Comparison of ENCODE assay signal across 9 cellular contexts in the genomic region with DNA sequence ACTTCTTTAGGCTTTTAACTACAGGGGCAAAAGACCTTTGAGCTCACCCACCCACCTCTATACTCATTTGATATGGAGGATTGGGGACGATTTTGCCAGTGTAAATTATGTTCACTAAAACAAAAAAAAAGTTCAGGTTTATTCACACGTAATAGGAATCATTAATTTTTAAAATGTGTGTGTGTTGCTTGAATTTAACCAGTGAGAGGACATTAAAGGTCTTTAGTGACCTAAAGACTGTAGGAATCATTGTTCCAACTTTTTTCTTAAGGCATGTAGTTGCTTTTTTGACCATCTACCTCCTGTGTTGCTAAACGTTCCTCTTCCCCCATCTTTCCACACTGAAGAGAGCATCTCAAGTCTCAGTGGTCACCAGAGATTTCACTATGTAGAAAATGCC. TPM values are rescaled to one million over a fixed set of nuclear protein-coding genes. Genes with fewer than 3 reads are reported as not detected.
DNase-seq lines count a peak whose midpoint lies in the region; FAIRE-seq and TF ChIP-seq lines count a peak whose summit lies in the region.
"Had no signal": no experiment of that assay in that cellular context is flagged by ENCODE, and none has a peak within 500 bp of the region (broad histone marks: within the 10 kb centered on the region; RNA-seq: fewer than 3 reads in every experiment).

No MANE protein-coding gene starts in this region.

- TF ChIP-seq CTCF in esophagus muscularis mucosa (IDR thresholded peaks at IDR 0.05) (no peak), GM10248 (IDR thresholded peaks at IDR 0.05; ENCODE audit: control extremely low read depth, extremely low read depth, low read depth, missing control alignments) (no peak)

- H3F3A ChIP-seq in GM23248 (ENCODE audit: insufficient read depth): peaks cover 3% of the 10 kb centered on the region; the same call in 1 of the 2 replicates

- no peaks in the 10 kb centered on the region for H4K20me1 ChIP-seq in GM23248 (ENCODE audit: insufficient read depth)

- H3K4me1 ChIP-seq in GM23248 (ENCODE audit: insufficient read depth) (peaks cover 14% of the 10 kb centered on the region), esophagus muscularis mucosa (peaks cover 15 to 37% (median 25%) of the 10 kb centered on the region in 4 donors), rectal smooth muscle tissue (ENCODE audit: control insufficient read depth, insufficient read depth, low read length) (peaks cover 8% of the 10 kb centered on the region)

- no peaks in the 10 kb centered on the region for H3K9me2 ChIP-seq in GM23248 (ENCODE audit: insufficient read depth)

- WGBS in GM23248 (ENCODE audit: low coverage in 1 of 2, low lambda C conversion rate in 2 of 2, missing lambda C conversion rate in 2 of 2), 2 experiments: 54 to 56% methylated on average over 3 of the region's 3 CpGs
- WGBS in esophagus muscularis mucosa: 76% methylated on average over 3 of the region's 3 CpGs

- H3K27ac ChIP-seq in GM23248 (no peak overlapping the region), SK-N-MC (no peak overlapping the region), esophagus muscularis mucosa (replicated peaks in 1 of 4) (no peak overlapping the region), rectal smooth muscle tissue (ENCODE audit: low read depth, low read length) (no peak overlapping the region)

- TF ChIP-seq POLR2A in esophagus muscularis mucosa (IDR thresholded peaks at IDR 0.05; ENCODE audit: low read depth): no peak
- no peak for TF ChIP-seq POLR2A in GM12892 (IDR thresholded peaks at IDR 0.05; ENCODE audit: low read depth, low read length)

- H3K4me2 ChIP-seq in GM23248 (ENCODE audit: unreplicated experiment): peak overlapping the region; percentile 88

- H3K9ac ChIP-seq in GM23248: peak overlapping the region; percentile 93
- peak overlapping the region; percentile 97 for H3K9ac ChIP-seq in SK-N-MC (ENCODE audit: insufficient read length)
- no peak overlapping the region for H3K9ac ChIP-seq in rectal smooth muscle tissue (ENCODE audit: low read length)

- H3K9me3 ChIP-seq in GM23248 (ENCODE audit: low read depth): no peaks in the 10 kb centered on the region
- no peaks in the 10 kb centered on the region for H3K9me3 ChIP-seq in SK-N-MC (ENCODE audit: low read depth, low read length)
- H3K9me3 ChIP-seq in esophagus muscularis mucosa: no peaks in the 10 kb centered on the region

- DNase-seq in GM23248 (no peak), SK-N-MC (ENCODE audit: low read depth, low spot score) (no peak), esophagus muscularis mucosa (ENCODE audit: extremely low spot score) (no peak), NCI-H2171 (lab: John Stamatoyannopoulos, UW) (no peak), GM10248 (ENCODE audit: extremely low spot score) (no peak), NCI-H128 (lab: John Stamatoyannopoulos, UW; ENCODE audit: unreplicated experiment) (no peak), GM12892 (ENCODE audit: insufficient read length) (no peak)

- CTCF ChIA-PET in GM10248 (lab: Yijun Ruan, JAX): interaction anchor here (1.2 to 2.8 kb wide), 8 partner anchors 11 to 93 kb away, joined by 3 to 29 read pairs (median 8); no protein-coding TSS in a partner anchor

- H2AFZ ChIP-seq in GM23248: no peak overlapping the region

- H3K27me3 ChIP-seq in GM23248 (replicated peaks; ENCODE audit: insufficient read depth): no peaks in the 10 kb centered on the region
- H3K27me3 ChIP-seq in esophagus muscularis mucosa: no peaks in the 10 kb centered on the region
- no peaks in the 10 kb centered on the region for H3K27me3 ChIP-seq in rectal smooth muscle tissue (ENCODE audit: control insufficient read depth, insufficient read depth, low read length)

- in situ Hi-C loops in GM23248 (cut with MboI): no loop called here

- H3K36me3 ChIP-seq in GM23248 (ENCODE audit: low read depth): peaks cover 32% of the 10 kb centered on the region
- H3K36me3 ChIP-seq in SK-N-MC (ENCODE audit: insufficient read depth, low read length): peaks cover 49% of the 10 kb centered on the region
- H3K36me3 ChIP-seq in esophagus muscularis mucosa: peaks cover 27 to 44% (median 40%) of the 10 kb centered on the region in 4 donors
- peaks cover 15% of the 10 kb centered on the region for H3K36me3 ChIP-seq in rectal smooth muscle tissue (ENCODE audit: control insufficient read depth, insufficient read depth, low read length)

- FAIRE-seq in GM12892 (lab: Jason Lieb, UNC): no peak
- FAIRE-seq: TTC549 had no signal

- peaks cover 58% of the 10 kb centered on the region for H3K79me2 ChIP-seq in GM23248 (ENCODE audit: insufficient read depth)

- H3K4me3 ChIP-seq in GM23248 (peak overlapping the region; percentile 94), SK-N-MC (peak overlapping the region; percentile 97), esophagus muscularis mucosa (peak overlapping the region; percentile 76 to 78 (median 77)), rectal smooth muscle tissue (ENCODE audit: low read length) (peak overlapping the region; percentile 89)

- no peak for TF ChIP-seq EP300 in esophagus muscularis mucosa (IDR thresholded peaks at IDR 0.05)

- intact Hi-C loops in esophagus muscularis mucosa (cut with DNase I): loop anchor here (5.0 kb wide), 1 partner anchor 37 kb away; the partner anchor contains the start of gene DENND11

- POLR2A ChIA-PET in GM10248 (lab: Yijun Ruan, JAX): no interaction called here

RNA-seq across cellular contexts. Expression of gene SSBP1, which starts 1.1 kb away (rescaled TPM):
- 76.8 and 113 TPM in 2 replicates for total RNA-seq in GM23248 (2014; rRNA removed; shearing (Covaris generic))
- polyA plus RNA-seq in GM23248 (2016; fragmentation: Nextera tagmentation; extraction: Ambion mirVana): 267 and 278 TPM in 2 replicates
- 100 to 1,000 TPM; 105 to 122 (median 114) TPM for total RNA-seq in esophagus muscularis mucosa
- polyA plus RNA-seq in GM12892 (2012; ENCODE audit: missing spikeins): 241 TPM

RNA-seq across cellular contexts. Expression of gene TAS2R3, which starts 24.6 kb away (rescaled TPM):
- not detected in 2 replicates for total RNA-seq in GM23248 (2014; rRNA removed; shearing (Covaris generic))
- not detected in 2 replicates for polyA plus RNA-seq in GM23248 (2016; fragmentation: Nextera tagmentation; extraction: Ambion mirVana)
- total RNA-seq in esophagus muscularis mucosa: 1 to 10 TPM in 1 of 4 donors, not detected in 3; 2.1 TPM
- polyA plus RNA-seq in GM12892 (2012; ENCODE audit: missing spikeins): 0.34 TPM

RNA-seq across cellular contexts. Expression of gene WEE2, which starts 31.1 kb away (rescaled TPM):
- total RNA-seq in GM23248 (2014; rRNA removed; shearing (Covaris generic)): not detected in 2 replicates
- not detected in 2 replicates for polyA plus RNA-seq in GM23248 (2016; fragmentation: Nextera tagmentation; extraction: Ambion mirVana)
- total RNA-seq in esophagus muscularis mucosa: not detected
- polyA plus RNA-seq in GM12892 (2012; ENCODE audit: missing spikeins): not detected

RNA-seq across cellular contexts. Expression of gene TAS2R4, which starts 37.2 kb away (rescaled TPM):
- 0.32 and 0.51 TPM in 2 replicates for total RNA-seq in GM23248 (2014; rRNA removed; shearing (Covaris generic))
- 0.13 TPM in 1 of 2 replicates, not detected in the other for polyA plus RNA-seq in GM23248 (2016; fragmentation: Nextera tagmentation; extraction: Ambion mirVana)
- total RNA-seq in esophagus muscularis mucosa: 1 to 10 TPM in 2 of 4 donors, under 1 TPM in 1, not detected in 1; 0.33 to 1.3 (median 1.2) TPM
- 0.57 TPM for polyA plus RNA-seq in GM12892 (2012; ENCODE audit: missing spikeins)

RNA-seq across cellular contexts. Expression of gene DENND11, which starts 37.3 kb away (rescaled TPM):
- 3.0 and 7.8 TPM in 2 replicates for total RNA-seq in GM23248 (2014; rRNA removed; shearing (Covaris generic))
- 0.43 and 0.49 TPM in 2 replicates for polyA plus RNA-seq in GM23248 (2016; fragmentation: Nextera tagmentation; extraction: Ambion mirVana)
- total RNA-seq in esophagus muscularis mucosa: 10 to 100 TPM; 14.9 to 25.4 (median 16.3) TPM
- polyA plus RNA-seq in GM12892 (2012; ENCODE audit: missing spikeins): 24.6 TPM
